In the genomic region with DNA sequence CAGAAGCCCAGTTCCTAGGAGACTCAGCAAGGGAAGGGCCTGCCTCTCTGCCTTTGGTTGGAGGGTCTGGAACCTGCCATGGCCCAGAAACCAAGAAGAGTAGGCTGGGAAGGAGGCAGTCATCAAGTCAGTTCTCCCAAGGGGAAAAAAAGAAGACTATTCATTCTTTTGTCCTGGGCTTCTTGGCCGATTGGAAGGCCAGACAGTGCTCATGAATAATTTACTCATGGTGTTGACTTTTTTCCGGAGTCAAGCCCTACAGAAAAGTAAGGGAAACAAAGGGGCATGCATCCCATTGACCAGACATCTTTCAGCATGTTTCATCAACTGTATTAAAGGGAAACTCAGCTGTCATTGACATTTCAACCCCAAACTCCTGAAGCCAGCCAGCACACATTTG, we compare ENCODE assay signal across 12 cellular contexts.
DNase-seq lines count a peak whose midpoint lies in the region; TF ChIP-seq lines count a peak whose summit lies in the region.
"Had no signal": no experiment of that assay in that cellular context is flagged by ENCODE, and none has a peak within 500 bp of the region (broad histone marks: within the 10 kb centered on the region; RNA-seq: fewer than 3 reads in every experiment).

No MANE protein-coding gene starts in this region.

- no CpG with 5 or more reads among the region's 2 CpGs for WGBS in trophoblast cell (ENCODE audit: extremely low coverage, insufficient coverage, insufficient read length)

- H4K12ac ChIP-seq in trophoblast cell (ENCODE audit: low read depth, low read length), result no peak overlapping the region

- H3K9me2 ChIP-seq in PC-9 (ENCODE audit: insufficient read depth), result no peaks in the 10 kb centered on the region

- CTCF ChIA-PET in PC-9 (lab: Charles Lee), result no interaction called here

- H3K36me3 ChIP-seq in PC-9 (ENCODE audit: low read depth), result peaks cover 26% of the 10 kb centered on the region; the same call in 1 of the 2 replicates
- peaks cover 6 to 20% of the 10 kb centered on the region in 2 experiments for H3K36me3 ChIP-seq in trophoblast cell (ENCODE audit: control insufficient read depth in 1 of 2, insufficient read depth in 2 of 2, low read length in 2 of 2)

- H2BK120ac ChIP-seq in trophoblast cell (ENCODE audit: insufficient read depth, low read length, poor library complexity), result peak overlapping the region; percentile 9

- H3K27ac ChIP-seq in C4-2B (peak overlapping the region; percentile 74; the same call in 1 of the 2 replicates), PC-9 (peak overlapping the region; percentile 30; the same call in 1 of the 2 replicates), dorsolateral prefrontal cortex (peak overlapping the region in 49 of 59 donors; percentile 1 to 86 (median 53)), trophoblast cell (ENCODE audit: low read depth, low read length) (peak overlapping the region; percentile 1)
- H3K27ac ChIP-seq: foreskin keratinocyte had no signal

- H4K20me1 ChIP-seq in PC-9 (ENCODE audit: insufficient read depth), result no peaks in the 10 kb centered on the region

- H3K27me3 ChIP-seq in PC-9 (ENCODE audit: insufficient read depth, low read depth), result no peaks in the 10 kb centered on the region
- no peaks in the 10 kb centered on the region for H3K27me3 ChIP-seq in dorsolateral prefrontal cortex
- no peaks in the 10 kb centered on the region for H3K27me3 ChIP-seq in trophoblast cell (ENCODE audit: insufficient read depth, low read length)
- H3K27me3 ChIP-seq: foreskin keratinocyte had no signal

- DNase-seq in PC-9, result no peak
- DNase-seq in dorsolateral prefrontal cortex, result no peak
- DNase-seq in trophoblast cell, result no peak
- DNase-seq in D341Med (ENCODE audit: low spot score), result no peak
- DNase-seq in NOMO-1 treated with dmso at 0.1 percent for 144 hours (lab: John Stamatoyannopoulos, UW; ENCODE audit: unreplicated experiment), result no peak
- no peak for DNase-seq in SW480 (ENCODE audit: low spot score)
- no peak for DNase-seq in NCI-H2107 (lab: John Stamatoyannopoulos, UW)
- DNase-seq: activated CD4-positive, alpha-beta T cell treated with anti-CD3 and anti-CD28 coated beads, Interleukin-2, amount 50 U/mL, for 48 hours; foreskin keratinocyte; NCI-H2081; SW 1271 had no signal

- peak overlapping the region; percentile 9 for H2BK12ac ChIP-seq in trophoblast cell (ENCODE audit: low read length)

- H3K4me2 ChIP-seq in PC-9, result no peak overlapping the region
- no peak overlapping the region for H3K4me2 ChIP-seq in trophoblast cell (ENCODE audit: low read length)

- no peaks in the 10 kb centered on the region for H3K9me3 ChIP-seq in PC-9 (ENCODE audit: insufficient read depth, low read depth)
- H3K9me3 ChIP-seq in trophoblast cell (ENCODE audit: insufficient read depth, low read depth, low read length), result no peaks in the 10 kb centered on the region

- POLR2A ChIA-PET in PC-9 (lab: Charles Lee; ENCODE audit: unreplicated experiment), result no interaction called here

- BruUV-seq in PC-9 (replicated peaks; lab: Mats Ljungman, UMichigan), result no TSS peak

- no peak for TF ChIP-seq CTCF in C4-2B (conservative IDR thresholded peaks at IDR 0.05)
- TF ChIP-seq CTCF in PC-9 (conservative IDR thresholded peaks at IDR 0.05), result no peak
- TF ChIP-seq CTCF in dorsolateral prefrontal cortex (IDR thresholded peaks at IDR 0.05 in 54 of 56, conservative IDR thresholded peaks at IDR 0.05 in 2 of 56; ENCODE audit: low read depth in 1 of 56, partially characterized antibody in 56 of 56), result no peak

- no peak overlapping the region for H3K4me3 ChIP-seq in PC-9
- no peak overlapping the region for H3K4me3 ChIP-seq in dorsolateral prefrontal cortex
- no peak overlapping the region for H3K4me3 ChIP-seq in trophoblast cell (ENCODE audit: low read depth, low read length)

- H4K91ac ChIP-seq in trophoblast cell (ENCODE audit: low read depth, low read length), result peak overlapping the region; percentile 16

- H3K4me1 ChIP-seq in PC-9 (replicated peaks; ENCODE audit: insufficient read depth) (peaks cover 38% of the 10 kb centered on the region), trophoblast cell (ENCODE audit: control insufficient read depth in 1 of 2, insufficient read depth in 2 of 2, low read length in 2 of 2) (peaks cover 21 to 32% of the 10 kb centered on the region in 2 experiments)

- H2AK5ac ChIP-seq in trophoblast cell (ENCODE audit: low read length), result no peak overlapping the region

- H3K18ac ChIP-seq in trophoblast cell (ENCODE audit: low read length), result no peak overlapping the region

- H3K14ac ChIP-seq in trophoblast cell (ENCODE audit: low read length), result peak overlapping the region; percentile 2

- H3K79me1 ChIP-seq in trophoblast cell (ENCODE audit: low read length), result peaks cover 32% of the 10 kb centered on the region

- H2BK5ac ChIP-seq in trophoblast cell (ENCODE audit: low read depth, low read length, poor library complexity), result peak overlapping the region; percentile 0

- no peak overlapping the region for H4K8ac ChIP-seq in trophoblast cell (ENCODE audit: low read depth, low read length)

- H3K9ac ChIP-seq in trophoblast cell (ENCODE audit: low read length), result no peak overlapping the region

- intact Hi-C loops in PC-9 (cut with micrococcal nuclease; ENCODE audit: unreplicated experiment) (no loop called here), dorsolateral prefrontal cortex (cut with DNase I) (no loop called here)

- H3K79me2 ChIP-seq in PC-9 (ENCODE audit: low read depth) (no peaks in the 10 kb centered on the region), trophoblast cell (ENCODE audit: control insufficient read depth, insufficient read depth, low read length, poor library complexity) (peaks cover 2% of the 10 kb centered on the region)

- H3F3A ChIP-seq in PC-9 (ENCODE audit: insufficient read depth, low read depth), result peaks cover 21% of the 10 kb centered on the region; the same call in 1 of the 2 replicates

- H3K4ac ChIP-seq in trophoblast cell (ENCODE audit: low read depth, low read length), result no peak overlapping the region

- no peak overlapping the region for H3K23ac ChIP-seq in trophoblast cell (ENCODE audit: low read length)

- H2AFZ ChIP-seq in PC-9 (no peak overlapping the region), trophoblast cell (ENCODE audit: insufficient read depth, low read length, poor library complexity) (no peak overlapping the region)

Comparison
In these comparisons a context has a peak if more than half of its experiments do, and no peak if none do; other contexts are left out.
1. H3K27ac ChIP-seq: peak in every context shown above with its lines; median percentile 74 in C4-2B; 53 in dorsolateral prefrontal cortex; 30 in PC-9; 1 in trophoblast cell.